Comparison of ENCODE assay signal across 8 cellular contexts in the genomic region with DNA sequence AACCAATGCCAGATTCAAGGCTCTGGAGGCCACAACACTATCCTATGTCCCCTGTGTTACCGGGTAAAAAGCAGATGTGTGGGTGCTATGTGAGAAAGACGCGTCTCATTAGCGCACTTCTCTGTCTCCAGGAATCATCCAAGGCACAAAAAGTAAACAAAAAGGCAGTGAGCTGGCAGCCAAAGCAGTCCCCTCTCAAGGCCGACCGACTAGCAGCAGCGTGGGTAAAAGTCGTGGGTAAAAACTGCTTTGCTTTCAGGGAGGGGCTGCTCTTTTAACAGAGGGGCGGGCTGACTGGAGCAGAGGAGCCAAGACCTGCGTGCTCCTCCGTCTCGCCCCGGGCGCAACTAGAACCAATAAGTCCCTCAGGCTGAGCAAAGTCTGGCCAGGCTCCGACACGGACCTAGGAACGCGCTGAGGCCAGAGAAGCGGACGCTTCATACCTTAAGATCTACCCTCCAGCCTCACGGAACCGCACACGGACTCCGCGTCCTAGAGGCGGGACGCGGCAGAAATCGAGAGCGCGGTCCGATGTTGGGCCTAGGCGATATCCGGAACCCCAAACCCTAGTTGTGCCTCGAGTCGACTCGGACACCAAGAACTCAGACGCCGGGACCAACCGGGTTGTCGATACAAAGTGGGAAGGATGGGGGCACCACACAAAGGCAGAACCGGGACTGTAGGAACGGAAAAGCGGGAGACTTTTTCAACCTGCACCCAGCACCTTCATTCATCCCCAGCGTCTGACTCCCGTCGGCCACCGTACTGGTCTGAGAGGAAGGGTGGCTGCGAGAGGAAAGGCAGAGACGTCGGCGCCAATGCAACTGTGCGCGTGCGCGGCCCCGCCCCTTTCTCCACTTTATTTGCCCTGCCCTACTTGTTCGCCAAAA. TPM values are rescaled to one million over a fixed set of nuclear protein-coding genes. Genes with fewer than 3 reads are reported as not detected.
A peak's percentile ranks its signal among the peaks of the same experiment; 100 is the strongest.
DNase-seq lines count a peak whose midpoint lies in the region; ATAC-seq and TF ChIP-seq lines count a peak whose summit lies in the region.

A gene with protein sequence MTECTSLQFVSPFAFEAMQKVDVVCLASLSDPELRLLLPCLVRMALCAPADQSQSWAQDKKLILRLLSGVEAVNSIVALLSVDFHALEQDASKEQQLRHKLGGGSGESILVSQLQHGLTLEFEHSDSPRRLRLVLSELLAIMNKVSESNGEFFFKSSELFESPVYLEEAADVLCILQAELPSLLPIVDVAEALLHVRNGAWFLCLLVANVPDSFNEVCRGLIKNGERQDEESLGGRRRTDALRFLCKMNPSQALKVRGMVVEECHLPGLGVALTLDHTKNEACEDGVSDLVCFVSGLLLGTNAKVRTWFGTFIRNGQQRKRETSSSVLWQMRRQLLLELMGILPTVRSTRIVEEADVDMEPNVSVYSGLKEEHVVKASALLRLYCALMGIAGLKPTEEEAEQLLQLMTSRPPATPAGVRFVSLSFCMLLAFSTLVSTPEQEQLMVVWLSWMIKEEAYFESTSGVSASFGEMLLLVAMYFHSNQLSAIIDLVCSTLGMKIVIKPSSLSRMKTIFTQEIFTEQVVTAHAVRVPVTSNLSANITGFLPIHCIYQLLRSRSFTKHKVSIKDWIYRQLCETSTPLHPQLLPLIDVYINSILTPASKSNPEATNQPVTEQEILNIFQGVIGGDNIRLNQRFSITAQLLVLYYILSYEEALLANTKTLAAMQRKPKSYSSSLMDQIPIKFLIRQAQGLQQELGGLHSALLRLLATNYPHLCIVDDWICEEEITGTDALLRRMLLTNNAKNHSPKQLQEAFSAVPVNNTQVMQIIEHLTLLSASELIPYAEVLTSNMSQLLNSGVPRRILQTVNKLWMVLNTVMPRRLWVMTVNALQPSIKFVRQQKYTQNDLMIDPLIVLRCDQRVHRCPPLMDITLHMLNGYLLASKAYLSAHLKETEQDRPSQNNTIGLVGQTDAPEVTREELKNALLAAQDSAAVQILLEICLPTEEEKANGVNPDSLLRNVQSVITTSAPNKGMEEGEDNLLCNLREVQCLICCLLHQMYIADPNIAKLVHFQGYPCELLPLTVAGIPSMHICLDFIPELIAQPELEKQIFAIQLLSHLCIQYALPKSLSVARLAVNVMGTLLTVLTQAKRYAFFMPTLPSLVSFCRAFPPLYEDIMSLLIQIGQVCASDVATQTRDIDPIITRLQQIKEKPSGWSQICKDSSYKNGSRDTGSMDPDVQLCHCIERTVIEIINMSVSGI (minus strand): TSS at position 772 of the 890 bp plus-strand sequence. CDS start 1,338 bp downstream, outside the sequence.

- peak within 1 kb of the TSS; percentile 96 for H3K9ac ChIP-seq in adipocyte (ENCODE audit: low read length)

- H3K36me3 ChIP-seq in adipocyte (ENCODE audit: control insufficient read depth, insufficient read depth, low read length, severe bottlenecking) (peaks cover 15% of the 10 kb centered on the region), upper lobe of left lung (peaks cover 0 to 14% (median 2%) of the 10 kb centered on the region in 4 donors)

- H3K4me3 ChIP-seq in adipocyte (ENCODE audit: low read length): peak within 1 kb of the TSS; percentile 88
- H3K4me3 ChIP-seq in upper lobe of left lung: peak within 1 kb of the TSS; percentile 64 to 88 (median 78)

- peak; percentile 79 for ATAC-seq in HG02840 (IDR thresholded peaks at IDR 0.05; ENCODE audit: low FRiP score, unreplicated experiment)
- ATAC-seq in left cardiac atrium: peak; percentile 97 to 98
- ATAC-seq in upper lobe of left lung (ENCODE audit: low FRiP score in 2 of 2): peak; percentile 98 to 99

- peak within 1 kb of the TSS; percentile 78 to 91 (median 88) for H3K27ac ChIP-seq in upper lobe of left lung

- H3K27me3 ChIP-seq in adipocyte (replicated peaks; ENCODE audit: control insufficient read depth, insufficient read depth, low read length) (no peaks in the 10 kb centered on the region), upper lobe of left lung (no peaks in the 10 kb centered on the region)

- H3K9me3 ChIP-seq in adipocyte (ENCODE audit: control insufficient read depth, low read length) (no peaks in the 10 kb centered on the region), upper lobe of left lung (no peaks in the 10 kb centered on the region)

- TF ChIP-seq CTCF in GM10266 (IDR thresholded peaks at IDR 0.05; ENCODE audit: control insufficient read depth, insufficient read depth, low read depth, missing control alignments) (no peak), upper lobe of left lung (IDR thresholded peaks at IDR 0.05) (no peak)

- DNase-seq in GM10266 (ENCODE audit: extremely low spot score) (peak; percentile 92), NCI-H1436 treated with DMSO at 0.1 percent for 48 hours (lab: John Stamatoyannopoulos, UW) (peak; percentile 87), T follicular helper cell (ENCODE audit: low read depth) (peak; percentile 96), adipocyte (ENCODE audit: low read depth) (peak; percentile 98), left cardiac atrium (peak; percentile 97), posterior vena cava (ENCODE audit: low spot score) (peak; percentile 99), upper lobe of left lung (peak; percentile 94 to 100)

- peak in 3 of 4 donors; percentile 43 to 85 (median 57) for TF ChIP-seq POLR2A in upper lobe of left lung (IDR thresholded peaks at IDR 0.05)

- WGBS in upper lobe of left lung, 2 donors: 0 to 1% methylated on average over 38 to 57 of the region's 58 CpGs

- TF ChIP-seq EP300 in upper lobe of left lung (IDR thresholded peaks at IDR 0.05): no peak

- H3K4me1 ChIP-seq in adipocyte (ENCODE audit: control insufficient read depth, insufficient read depth, low read length) (peaks cover 16% of the 10 kb centered on the region), upper lobe of left lung (peaks cover 9 to 22% (median 12%) of the 10 kb centered on the region in 4 donors)

- intact Hi-C loops in left cardiac atrium (cut with DNase I) (no loop called here), posterior vena cava (cut with DNase I) (loop anchor here in 1 of 2 donors (10.0 kb wide), 1 partner anchor 137 kb away; a partner anchor contains a TSS)

RNA-seq across cellular contexts. Expression of the gene that starts here (rescaled TPM):
- total RNA-seq in left cardiac atrium: 10 to 100 TPM; 10.3 to 10.8 TPM
- total RNA-seq in posterior vena cava: 10 to 100 TPM; 11.8 to 13.2 TPM
- total RNA-seq in upper lobe of left lung: 10 to 100 TPM in 3 of 6 donors, 1 to 10 TPM in 3; 6.0 to 12.0 (median 9.9) TPM

Comparison
In these comparisons a context has a peak if more than half of its experiments do, and no peak if none do; other contexts are left out.
1. Peak in every context shown above with its lines: DNase-seq, ATAC-seq, H3K4me3 ChIP-seq and H3K27ac ChIP-seq.